Comparison of ENCODE assay signal across 1 cellular context in the genomic region with DNA sequence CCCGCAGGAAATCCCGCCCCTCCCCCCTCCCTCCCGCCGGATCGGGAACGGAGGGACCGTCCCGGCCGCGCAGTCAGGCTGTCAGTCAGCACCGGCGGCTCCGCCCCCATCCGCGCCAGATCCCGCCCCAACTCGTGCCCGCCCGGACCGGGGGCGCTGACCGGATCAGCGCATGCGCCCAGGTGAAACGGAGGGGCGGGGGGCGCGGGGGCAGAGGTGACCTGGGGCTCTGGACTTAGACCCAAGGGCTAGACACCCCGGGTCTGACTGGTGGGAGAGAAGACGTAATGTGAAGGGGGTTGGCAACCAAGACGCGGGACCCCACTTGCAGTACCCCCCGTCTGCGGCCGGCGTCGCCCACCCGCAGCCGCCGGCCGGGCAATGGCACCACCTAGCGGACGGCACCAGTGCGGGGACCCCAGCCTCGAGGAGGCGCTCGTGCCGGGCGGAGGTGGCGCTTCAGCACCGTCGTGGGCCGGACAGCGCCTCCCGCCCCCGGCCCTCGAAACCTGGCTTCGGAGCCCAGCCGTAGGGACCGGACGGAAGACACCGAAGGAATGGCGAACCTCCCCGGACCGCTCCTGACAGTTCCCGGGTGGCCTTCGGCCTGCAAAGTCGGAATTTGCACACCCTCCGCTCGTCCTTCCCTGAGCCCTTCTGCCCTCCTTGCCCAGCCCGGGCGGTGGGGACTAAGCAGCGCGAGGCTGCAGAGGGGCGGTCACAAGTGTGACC.
A peak's percentile ranks its signal among the peaks of the same experiment; 100 is the strongest.
TF ChIP-seq lines count a peak whose summit lies in the region.

A gene with protein sequence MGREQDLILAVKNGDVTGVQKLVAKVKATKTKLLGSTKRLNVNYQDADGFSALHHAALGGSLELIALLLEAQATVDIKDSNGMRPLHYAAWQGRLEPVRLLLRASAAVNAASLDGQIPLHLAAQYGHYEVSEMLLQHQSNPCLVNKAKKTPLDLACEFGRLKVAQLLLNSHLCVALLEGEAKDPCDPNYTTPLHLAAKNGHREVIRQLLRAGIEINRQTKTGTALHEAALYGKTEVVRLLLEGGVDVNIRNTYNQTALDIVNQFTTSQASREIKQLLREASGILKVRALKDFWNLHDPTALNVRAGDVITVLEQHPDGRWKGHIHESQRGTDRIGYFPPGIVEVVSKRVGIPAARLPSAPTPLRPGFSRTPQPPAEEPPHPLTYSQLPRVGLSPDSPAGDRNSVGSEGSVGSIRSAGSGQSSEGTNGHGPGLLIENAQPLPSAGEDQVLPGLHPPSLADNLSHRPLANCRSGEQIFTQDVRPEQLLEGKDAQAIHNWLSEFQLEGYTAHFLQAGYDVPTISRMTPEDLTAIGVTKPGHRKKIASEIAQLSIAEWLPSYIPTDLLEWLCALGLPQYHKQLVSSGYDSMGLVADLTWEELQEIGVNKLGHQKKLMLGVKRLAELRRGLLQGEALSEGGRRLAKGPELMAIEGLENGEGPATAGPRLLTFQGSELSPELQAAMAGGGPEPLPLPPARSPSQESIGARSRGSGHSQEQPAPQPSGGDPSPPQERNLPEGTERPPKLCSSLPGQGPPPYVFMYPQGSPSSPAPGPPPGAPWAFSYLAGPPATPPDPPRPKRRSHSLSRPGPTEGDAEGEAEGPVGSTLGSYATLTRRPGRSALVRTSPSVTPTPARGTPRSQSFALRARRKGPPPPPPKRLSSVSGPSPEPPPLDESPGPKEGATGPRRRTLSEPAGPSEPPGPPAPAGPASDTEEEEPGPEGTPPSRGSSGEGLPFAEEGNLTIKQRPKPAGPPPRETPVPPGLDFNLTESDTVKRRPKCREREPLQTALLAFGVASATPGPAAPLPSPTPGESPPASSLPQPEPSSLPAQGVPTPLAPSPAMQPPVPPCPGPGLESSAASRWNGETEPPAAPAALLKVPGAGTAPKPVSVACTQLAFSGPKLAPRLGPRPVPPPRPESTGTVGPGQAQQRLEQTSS (N-terminal part only) (minus strand): TSS at position 15 of the 732 bp plus-strand sequence. CDS start 1,733 bp downstream, outside the sequence.

TF ChIP-seq in HepG2, 621 proteins besides CTCF, POLR2A, EP300 and RAD21 (continued from another document and continues in another):
- TF ChIP-seq, protein P1, sequence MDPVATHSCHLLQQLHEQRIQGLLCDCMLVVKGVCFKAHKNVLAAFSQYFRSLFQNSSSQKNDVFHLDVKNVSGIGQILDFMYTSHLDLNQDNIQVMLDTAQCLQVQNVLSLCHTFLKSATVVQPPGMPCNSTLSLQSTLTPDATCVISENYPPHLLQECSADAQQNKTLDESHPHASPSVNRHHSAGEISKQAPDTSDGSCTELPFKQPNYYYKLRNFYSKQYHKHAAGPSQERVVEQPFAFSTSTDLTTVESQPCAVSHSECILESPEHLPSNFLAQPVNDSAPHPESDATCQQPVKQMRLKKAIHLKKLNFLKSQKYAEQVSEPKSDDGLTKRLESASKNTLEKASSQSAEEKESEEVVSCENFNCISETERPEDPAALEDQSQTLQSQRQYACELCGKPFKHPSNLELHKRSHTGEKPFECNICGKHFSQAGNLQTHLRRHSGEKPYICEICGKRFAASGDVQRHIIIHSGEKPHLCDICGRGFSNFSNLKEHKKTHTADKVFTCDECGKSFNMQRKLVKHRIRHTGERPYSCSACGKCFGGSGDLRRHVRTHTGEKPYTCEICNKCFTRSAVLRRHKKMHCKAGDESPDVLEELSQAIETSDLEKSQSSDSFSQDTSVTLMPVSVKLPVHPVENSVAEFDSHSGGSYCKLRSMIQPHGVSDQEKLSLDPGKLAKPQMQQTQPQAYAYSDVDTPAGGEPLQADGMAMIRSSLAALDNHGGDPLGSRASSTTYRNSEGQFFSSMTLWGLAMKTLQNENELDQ (CRISPR knock-in tag; IDR thresholded peaks at IDR 0.05; ENCODE audit: borderline replicate concordance) = peak; percentile 63; the same call in 1 of the 2 replicates
- TF ChIP-seq AKAP8 (CRISPR knock-in tag; IDR thresholded peaks at IDR 0.05) (peak; percentile 93), CCDC6 (CRISPR knock-in tag; IDR thresholded peaks at IDR 0.05) (no peak; the same call in 1 of the 2 replicates), ZNF484 (CRISPR knock-in tag; IDR thresholded peaks at IDR 0.05; ENCODE audit: borderline replicate concordance, low read depth) (peak; percentile 90; the same call in 1 of the 2 replicates), ZNF3 (CRISPR knock-in tag; IDR thresholded peaks at IDR 0.05) (peak; percentile 86; the same call in 1 of the 2 replicates), FOXK2 (IDR thresholded peaks at IDR 0.05) (no peak), HMG20B (CRISPR knock-in tag; conservative IDR thresholded peaks at IDR 0.05) (peak; percentile 81), NFYB (CRISPR knock-in tag; IDR thresholded peaks at IDR 0.05) (peak; percentile 69), ERF (CRISPR knock-in tag; IDR thresholded peaks at IDR 0.05) (peak; percentile 89), ZNF577 (CRISPR knock-in tag; IDR thresholded peaks at IDR 0.05; ENCODE audit: borderline replicate concordance, low read depth) (0 out of 2 replicates have a peak, but pooled peaks have one; percentile 90), RXRA (CRISPR knock-in tag; IDR thresholded peaks at IDR 0.05) (no peak; the same call in 1 of the 2 replicates), DPF2 (CRISPR knock-in tag; IDR thresholded peaks at IDR 0.05; ENCODE audit: borderline replicate concordance, low read depth) (no peak), ARHGAP35 (CRISPR knock-in tag; IDR thresholded peaks at IDR 0.05; ENCODE audit: borderline replicate concordance) (peak; percentile 89), RFXANK (CRISPR knock-in tag; IDR thresholded peaks at IDR 0.05) (peak; percentile 68; the same call in 1 of the 2 replicates), FOXC1 (CRISPR knock-in tag; IDR thresholded peaks at IDR 0.05; ENCODE audit: borderline replicate concordance) (peak; percentile 98), HCFC1 (IDR thresholded peaks at IDR 0.05; ENCODE audit: low read depth, low read length) (no peak), ZNF354B (CRISPR knock-in tag; IDR thresholded peaks at IDR 0.05) (no peak; the same call in 1 of the 2 replicates), GPN1 (CRISPR knock-in tag; IDR thresholded peaks at IDR 0.05; ENCODE audit: borderline replicate concordance) (peak; percentile 93; the same call in 1 of the 2 replicates), ELF3 (CRISPR knock-in tag; IDR thresholded peaks at IDR 0.05) (0 out of 2 replicates have a peak, but pooled peaks have one; percentile 8), TOE1 (CRISPR knock-in tag; IDR thresholded peaks at IDR 0.05) (peak; percentile 98; the same call in 1 of the 2 replicates), HNRNPH1 (optimal IDR thresholded peaks at IDR 0.05; ENCODE audit: low read depth, low read length) (no peak), KMT2B (CRISPR knock-in tag; IDR thresholded peaks at IDR 0.05) (peak; percentile 85), ZSCAN22 (CRISPR knock-in tag; IDR thresholded peaks at IDR 0.05) (peak; percentile 81; the same call in 1 of the 2 replicates), TBL1XR1 (IDR thresholded peaks at IDR 0.05; ENCODE audit: borderline replicate concordance, low read length, partially characterized antibody) (no peak), ZSCAN20 (CRISPR knock-in tag; IDR thresholded peaks at IDR 0.05; ENCODE audit: borderline replicate concordance) (peak; percentile 91; the same call in 1 of the 2 replicates), ZNF883 (CRISPR knock-in tag; IDR thresholded peaks at IDR 0.05; ENCODE audit: not compliant biosample characterization) (peak; percentile 99), ZNF263 (CRISPR knock-in tag; IDR thresholded peaks at IDR 0.05) (no peak; the same call in 1 of the 2 replicates), NCOA1 (CRISPR knock-in tag; IDR thresholded peaks at IDR 0.05) (peak; percentile 92), ZNF20 (CRISPR knock-in tag; IDR thresholded peaks at IDR 0.05) (peak; percentile 94), U2AF2 (IDR thresholded peaks at IDR 0.05; ENCODE audit: low read depth, low read length) (0 out of 2 replicates have a peak, but pooled peaks have one; percentile 54), NFKBIZ (CRISPR knock-in tag; IDR thresholded peaks at IDR 0.05) (peak; percentile 23; the same call in 1 of the 2 replicates), MTF2 (CRISPR knock-in tag; IDR thresholded peaks at IDR 0.05; ENCODE audit: borderline replicate concordance) (peak; percentile 89), CREB1 (IDR thresholded peaks at IDR 0.05) (no peak), CREB1 (CRISPR knock-in tag; IDR thresholded peaks at IDR 0.05) (no peak), GATAD2A (CRISPR knock-in tag; IDR thresholded peaks at IDR 0.05) (peak; percentile 14), ZNF292 (CRISPR knock-in tag; IDR thresholded peaks at IDR 0.05; ENCODE audit: borderline replicate concordance, low read depth) (no peak), SOX6 (IDR thresholded peaks at IDR 0.05) (no peak), SOX6 (CRISPR knock-in tag; IDR thresholded peaks at IDR 0.05) (peak; percentile 65)
- TF ChIP-seq, protein P2, sequence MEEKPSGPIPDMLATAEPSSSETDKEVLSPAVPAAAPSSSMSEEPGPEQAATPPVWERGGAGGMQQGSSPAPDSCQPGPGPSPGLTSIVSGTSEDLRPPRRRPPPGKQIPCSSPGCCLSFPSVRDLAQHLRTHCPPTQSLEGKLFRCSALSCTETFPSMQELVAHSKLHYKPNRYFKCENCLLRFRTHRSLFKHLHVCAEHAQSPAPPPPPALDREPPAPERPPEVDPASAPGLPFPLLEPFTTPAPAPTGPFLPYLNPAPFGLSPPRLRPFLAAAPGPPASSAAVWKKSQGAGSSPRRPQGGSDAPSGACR (CRISPR knock-in tag; IDR thresholded peaks at IDR 0.05) = peak; percentile 99; the same call in 1 of the 2 replicates
- TF ChIP-seq, protein P3, sequence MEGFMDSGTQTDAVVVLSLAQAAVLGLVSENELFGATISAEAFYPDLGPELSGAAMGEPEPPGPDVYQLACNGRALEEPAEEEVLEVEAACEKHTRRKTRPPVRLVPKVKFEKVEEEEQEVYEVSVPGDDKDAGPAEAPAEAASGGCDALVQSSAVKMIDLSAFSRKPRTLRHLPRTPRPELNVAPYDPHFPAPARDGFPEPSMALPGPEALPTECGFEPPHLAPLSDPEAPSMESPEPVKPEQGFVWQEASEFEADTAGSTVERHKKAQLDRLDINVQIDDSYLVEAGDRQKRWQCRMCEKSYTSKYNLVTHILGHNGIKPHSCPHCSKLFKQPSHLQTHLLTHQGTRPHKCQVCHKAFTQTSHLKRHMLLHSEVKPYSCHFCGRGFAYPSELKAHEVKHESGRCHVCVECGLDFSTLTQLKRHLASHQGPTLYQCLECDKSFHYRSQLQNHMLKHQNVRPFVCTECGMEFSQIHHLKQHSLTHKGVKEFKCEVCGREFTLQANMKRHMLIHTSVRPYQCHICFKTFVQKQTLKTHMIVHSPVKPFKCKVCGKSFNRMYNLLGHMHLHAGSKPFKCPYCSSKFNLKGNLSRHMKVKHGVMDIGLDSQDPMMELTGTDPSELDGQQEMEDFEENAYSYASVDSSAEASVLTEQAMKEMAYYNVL (CRISPR knock-in tag; IDR thresholded peaks at IDR 0.05; ENCODE audit: borderline replicate concordance) = peak; percentile 86
- TF ChIP-seq, protein P4, sequence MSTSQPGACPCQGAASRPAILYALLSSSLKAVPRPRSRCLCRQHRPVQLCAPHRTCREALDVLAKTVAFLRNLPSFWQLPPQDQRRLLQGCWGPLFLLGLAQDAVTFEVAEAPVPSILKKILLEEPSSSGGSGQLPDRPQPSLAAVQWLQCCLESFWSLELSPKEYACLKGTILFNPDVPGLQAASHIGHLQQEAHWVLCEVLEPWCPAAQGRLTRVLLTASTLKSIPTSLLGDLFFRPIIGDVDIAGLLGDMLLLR (CRISPR knock-in tag; IDR thresholded peaks at IDR 0.05) = peak; percentile 96
- TF ChIP-seq, protein P5, sequence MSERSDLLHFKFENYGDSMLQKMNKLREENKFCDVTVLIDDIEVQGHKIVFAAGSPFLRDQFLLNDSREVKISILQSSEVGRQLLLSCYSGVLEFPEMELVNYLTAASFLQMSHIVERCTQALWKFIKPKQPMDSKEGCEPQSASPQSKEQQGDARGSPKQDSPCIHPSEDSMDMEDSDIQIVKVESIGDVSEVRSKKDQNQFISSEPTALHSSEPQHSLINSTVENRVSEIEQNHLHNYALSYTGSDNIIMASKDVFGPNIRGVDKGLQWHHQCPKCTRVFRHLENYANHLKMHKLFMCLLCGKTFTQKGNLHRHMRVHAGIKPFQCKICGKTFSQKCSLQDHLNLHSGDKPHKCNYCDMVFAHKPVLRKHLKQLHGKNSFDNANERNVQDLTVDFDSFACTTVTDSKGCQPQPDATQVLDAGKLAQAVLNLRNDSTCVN (CRISPR knock-in tag; IDR thresholded peaks at IDR 0.05; ENCODE audit: borderline replicate concordance) = peak; percentile 93
- TF ChIP-seq, protein P6, sequence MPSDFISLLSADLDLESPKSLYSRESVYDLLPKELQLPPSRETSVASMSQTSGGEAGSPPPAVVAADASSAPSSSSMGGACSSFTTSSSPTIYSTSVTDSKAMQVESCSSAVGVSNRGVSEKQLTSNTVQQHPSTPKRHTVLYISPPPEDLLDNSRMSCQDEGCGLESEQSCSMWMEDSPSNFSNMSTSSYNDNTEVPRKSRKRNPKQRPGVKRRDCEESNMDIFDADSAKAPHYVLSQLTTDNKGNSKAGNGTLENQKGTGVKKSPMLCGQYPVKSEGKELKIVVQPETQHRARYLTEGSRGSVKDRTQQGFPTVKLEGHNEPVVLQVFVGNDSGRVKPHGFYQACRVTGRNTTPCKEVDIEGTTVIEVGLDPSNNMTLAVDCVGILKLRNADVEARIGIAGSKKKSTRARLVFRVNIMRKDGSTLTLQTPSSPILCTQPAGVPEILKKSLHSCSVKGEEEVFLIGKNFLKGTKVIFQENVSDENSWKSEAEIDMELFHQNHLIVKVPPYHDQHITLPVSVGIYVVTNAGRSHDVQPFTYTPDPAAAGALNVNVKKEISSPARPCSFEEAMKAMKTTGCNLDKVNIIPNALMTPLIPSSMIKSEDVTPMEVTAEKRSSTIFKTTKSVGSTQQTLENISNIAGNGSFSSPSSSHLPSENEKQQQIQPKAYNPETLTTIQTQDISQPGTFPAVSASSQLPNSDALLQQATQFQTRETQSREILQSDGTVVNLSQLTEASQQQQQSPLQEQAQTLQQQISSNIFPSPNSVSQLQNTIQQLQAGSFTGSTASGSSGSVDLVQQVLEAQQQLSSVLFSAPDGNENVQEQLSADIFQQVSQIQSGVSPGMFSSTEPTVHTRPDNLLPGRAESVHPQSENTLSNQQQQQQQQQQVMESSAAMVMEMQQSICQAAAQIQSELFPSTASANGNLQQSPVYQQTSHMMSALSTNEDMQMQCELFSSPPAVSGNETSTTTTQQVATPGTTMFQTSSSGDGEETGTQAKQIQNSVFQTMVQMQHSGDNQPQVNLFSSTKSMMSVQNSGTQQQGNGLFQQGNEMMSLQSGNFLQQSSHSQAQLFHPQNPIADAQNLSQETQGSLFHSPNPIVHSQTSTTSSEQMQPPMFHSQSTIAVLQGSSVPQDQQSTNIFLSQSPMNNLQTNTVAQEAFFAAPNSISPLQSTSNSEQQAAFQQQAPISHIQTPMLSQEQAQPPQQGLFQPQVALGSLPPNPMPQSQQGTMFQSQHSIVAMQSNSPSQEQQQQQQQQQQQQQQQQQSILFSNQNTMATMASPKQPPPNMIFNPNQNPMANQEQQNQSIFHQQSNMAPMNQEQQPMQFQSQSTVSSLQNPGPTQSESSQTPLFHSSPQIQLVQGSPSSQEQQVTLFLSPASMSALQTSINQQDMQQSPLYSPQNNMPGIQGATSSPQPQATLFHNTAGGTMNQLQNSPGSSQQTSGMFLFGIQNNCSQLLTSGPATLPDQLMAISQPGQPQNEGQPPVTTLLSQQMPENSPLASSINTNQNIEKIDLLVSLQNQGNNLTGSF (CRISPR knock-in tag; IDR thresholded peaks at IDR 0.05) = peak; percentile 97
- TF ChIP-seq, protein P7, sequence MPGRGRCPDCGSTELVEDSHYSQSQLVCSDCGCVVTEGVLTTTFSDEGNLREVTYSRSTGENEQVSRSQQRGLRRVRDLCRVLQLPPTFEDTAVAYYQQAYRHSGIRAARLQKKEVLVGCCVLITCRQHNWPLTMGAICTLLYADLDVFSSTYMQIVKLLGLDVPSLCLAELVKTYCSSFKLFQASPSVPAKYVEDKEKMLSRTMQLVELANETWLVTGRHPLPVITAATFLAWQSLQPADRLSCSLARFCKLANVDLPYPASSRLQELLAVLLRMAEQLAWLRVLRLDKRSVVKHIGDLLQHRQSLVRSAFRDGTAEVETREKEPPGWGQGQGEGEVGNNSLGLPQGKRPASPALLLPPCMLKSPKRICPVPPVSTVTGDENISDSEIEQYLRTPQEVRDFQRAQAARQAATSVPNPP (CRISPR knock-in tag; IDR thresholded peaks at IDR 0.05) = peak; percentile 94
